In genomic region chr1:7912743-7913557, GRCh38 we compare ENCODE assay signal across 2 cellular contexts.
TF ChIP-seq lines count a peak whose summit lies in the region.

No MANE protein-coding gene starts in this region.

TF ChIP-seq in HEK293, 187 proteins besides CTCF, POLR2A, EP300 and RAD21:
- TF ChIP-seq ZNF341 (tag by site-specific recombination; IDR thresholded peaks at IDR 0.05; ENCODE audit: low read depth) = 0 out of 2 replicates have a peak, but pooled peaks have one; percentile 34
- TF ChIP-seq, protein P1, sequence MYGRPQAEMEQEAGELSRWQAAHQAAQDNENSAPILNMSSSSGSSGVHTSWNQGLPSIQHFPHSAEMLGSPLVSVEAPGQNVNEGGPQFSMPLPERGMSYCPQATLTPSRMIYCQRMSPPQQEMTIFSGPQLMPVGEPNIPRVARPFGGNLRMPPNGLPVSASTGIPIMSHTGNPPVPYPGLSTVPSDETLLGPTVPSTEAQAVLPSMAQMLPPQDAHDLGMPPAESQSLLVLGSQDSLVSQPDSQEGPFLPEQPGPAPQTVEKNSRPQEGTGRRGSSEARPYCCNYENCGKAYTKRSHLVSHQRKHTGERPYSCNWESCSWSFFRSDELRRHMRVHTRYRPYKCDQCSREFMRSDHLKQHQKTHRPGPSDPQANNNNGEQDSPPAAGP (tag by site-specific recombination; IDR thresholded peaks at IDR 0.05) = no peak

TF ChIP-seq in K562, 482 proteins besides CTCF, POLR2A, EP300 and RAD21 (continues in another document):
- TF ChIP-seq ZBTB2 (IDR thresholded peaks at IDR 0.05) = no peak
- no peak for TF ChIP-seq ZNF75A (CRISPR knock-in tag; IDR thresholded peaks at IDR 0.05)
- TF ChIP-seq TARDBP (IDR thresholded peaks at IDR 0.05) = no peak
- TF ChIP-seq, protein P2, sequence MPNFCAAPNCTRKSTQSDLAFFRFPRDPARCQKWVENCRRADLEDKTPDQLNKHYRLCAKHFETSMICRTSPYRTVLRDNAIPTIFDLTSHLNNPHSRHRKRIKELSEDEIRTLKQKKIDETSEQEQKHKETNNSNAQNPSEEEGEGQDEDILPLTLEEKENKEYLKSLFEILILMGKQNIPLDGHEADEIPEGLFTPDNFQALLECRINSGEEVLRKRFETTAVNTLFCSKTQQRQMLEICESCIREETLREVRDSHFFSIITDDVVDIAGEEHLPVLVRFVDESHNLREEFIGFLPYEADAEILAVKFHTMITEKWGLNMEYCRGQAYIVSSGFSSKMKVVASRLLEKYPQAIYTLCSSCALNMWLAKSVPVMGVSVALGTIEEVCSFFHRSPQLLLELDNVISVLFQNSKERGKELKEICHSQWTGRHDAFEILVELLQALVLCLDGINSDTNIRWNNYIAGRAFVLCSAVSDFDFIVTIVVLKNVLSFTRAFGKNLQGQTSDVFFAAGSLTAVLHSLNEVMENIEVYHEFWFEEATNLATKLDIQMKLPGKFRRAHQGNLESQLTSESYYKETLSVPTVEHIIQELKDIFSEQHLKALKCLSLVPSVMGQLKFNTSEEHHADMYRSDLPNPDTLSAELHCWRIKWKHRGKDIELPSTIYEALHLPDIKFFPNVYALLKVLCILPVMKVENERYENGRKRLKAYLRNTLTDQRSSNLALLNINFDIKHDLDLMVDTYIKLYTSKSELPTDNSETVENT (CRISPR knock-in tag; IDR thresholded peaks at IDR 0.05) = no peak
- TF ChIP-seq TRIM28 (IDR thresholded peaks at IDR 0.05) = no peak
- TF ChIP-seq, protein P3, sequence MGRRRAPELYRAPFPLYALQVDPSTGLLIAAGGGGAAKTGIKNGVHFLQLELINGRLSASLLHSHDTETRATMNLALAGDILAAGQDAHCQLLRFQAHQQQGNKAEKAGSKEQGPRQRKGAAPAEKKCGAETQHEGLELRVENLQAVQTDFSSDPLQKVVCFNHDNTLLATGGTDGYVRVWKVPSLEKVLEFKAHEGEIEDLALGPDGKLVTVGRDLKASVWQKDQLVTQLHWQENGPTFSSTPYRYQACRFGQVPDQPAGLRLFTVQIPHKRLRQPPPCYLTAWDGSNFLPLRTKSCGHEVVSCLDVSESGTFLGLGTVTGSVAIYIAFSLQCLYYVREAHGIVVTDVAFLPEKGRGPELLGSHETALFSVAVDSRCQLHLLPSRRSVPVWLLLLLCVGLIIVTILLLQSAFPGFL (CRISPR knock-in tag; IDR thresholded peaks at IDR 0.05) = no peak
- TF ChIP-seq, protein P4, sequence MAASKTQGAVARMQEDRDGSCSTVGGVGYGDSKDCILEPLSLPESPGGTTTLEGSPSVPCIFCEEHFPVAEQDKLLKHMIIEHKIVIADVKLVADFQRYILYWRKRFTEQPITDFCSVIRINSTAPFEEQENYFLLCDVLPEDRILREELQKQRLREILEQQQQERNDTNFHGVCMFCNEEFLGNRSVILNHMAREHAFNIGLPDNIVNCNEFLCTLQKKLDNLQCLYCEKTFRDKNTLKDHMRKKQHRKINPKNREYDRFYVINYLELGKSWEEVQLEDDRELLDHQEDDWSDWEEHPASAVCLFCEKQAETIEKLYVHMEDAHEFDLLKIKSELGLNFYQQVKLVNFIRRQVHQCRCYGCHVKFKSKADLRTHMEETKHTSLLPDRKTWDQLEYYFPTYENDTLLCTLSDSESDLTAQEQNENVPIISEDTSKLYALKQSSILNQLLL (CRISPR knock-in tag; IDR thresholded peaks at IDR 0.05; ENCODE audit: borderline replicate concordance) = no peak
- no peak for TF ChIP-seq NR2C2 (CRISPR knock-in tag; IDR thresholded peaks at IDR 0.05)
- TF ChIP-seq NR2C2 (tag; IDR thresholded peaks at IDR 0.05) = no peak
- TF ChIP-seq HDGF (IDR thresholded peaks at IDR 0.05) = no peak
- TF ChIP-seq, protein P5, sequence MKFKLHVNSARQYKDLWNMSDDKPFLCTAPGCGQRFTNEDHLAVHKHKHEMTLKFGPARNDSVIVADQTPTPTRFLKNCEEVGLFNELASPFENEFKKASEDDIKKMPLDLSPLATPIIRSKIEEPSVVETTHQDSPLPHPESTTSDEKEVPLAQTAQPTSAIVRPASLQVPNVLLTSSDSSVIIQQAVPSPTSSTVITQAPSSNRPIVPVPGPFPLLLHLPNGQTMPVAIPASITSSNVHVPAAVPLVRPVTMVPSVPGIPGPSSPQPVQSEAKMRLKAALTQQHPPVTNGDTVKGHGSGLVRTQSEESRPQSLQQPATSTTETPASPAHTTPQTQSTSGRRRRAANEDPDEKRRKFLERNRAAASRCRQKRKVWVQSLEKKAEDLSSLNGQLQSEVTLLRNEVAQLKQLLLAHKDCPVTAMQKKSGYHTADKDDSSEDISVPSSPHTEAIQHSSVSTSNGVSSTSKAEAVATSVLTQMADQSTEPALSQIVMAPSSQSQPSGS (CRISPR knock-in tag; IDR thresholded peaks at IDR 0.05) = no peak
- no peak for TF ChIP-seq WHSC1 (IDR thresholded peaks at IDR 0.05; ENCODE audit: low read length)
- no peak for TF ChIP-seq ADNP (tag; IDR thresholded peaks at IDR 0.05)
- TF ChIP-seq HDAC2 (IDR thresholded peaks at IDR 0.05) = 0 out of 2 replicates have a peak, but pooled peaks have one; percentile 15
- TF ChIP-seq, protein P6, sequence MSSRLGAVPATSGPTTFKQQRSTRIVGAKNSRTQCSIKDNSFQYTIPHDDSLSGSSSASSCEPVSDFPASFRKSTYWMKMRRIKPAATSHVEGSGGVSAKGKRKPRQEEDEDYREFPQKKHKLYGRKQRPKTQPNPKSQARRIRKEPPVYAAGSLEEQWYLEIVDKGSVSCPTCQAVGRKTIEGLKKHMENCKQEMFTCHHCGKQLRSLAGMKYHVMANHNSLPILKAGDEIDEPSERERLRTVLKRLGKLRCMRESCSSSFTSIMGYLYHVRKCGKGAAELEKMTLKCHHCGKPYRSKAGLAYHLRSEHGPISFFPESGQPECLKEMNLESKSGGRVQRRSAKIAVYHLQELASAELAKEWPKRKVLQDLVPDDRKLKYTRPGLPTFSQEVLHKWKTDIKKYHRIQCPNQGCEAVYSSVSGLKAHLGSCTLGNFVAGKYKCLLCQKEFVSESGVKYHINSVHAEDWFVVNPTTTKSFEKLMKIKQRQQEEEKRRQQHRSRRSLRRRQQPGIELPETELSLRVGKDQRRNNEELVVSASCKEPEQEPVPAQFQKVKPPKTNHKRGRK (tag; IDR thresholded peaks at IDR 0.05) = peak; percentile 91
- no peak for TF ChIP-seq SAFB2 (IDR thresholded peaks at IDR 0.05; ENCODE audit: borderline replicate concordance, low read depth, low read length, severe bottlenecking)
- no peak for TF ChIP-seq ZNF511 (CRISPR knock-in tag; IDR thresholded peaks at IDR 0.05)
- no peak for TF ChIP-seq PTRF (tag; IDR thresholded peaks at IDR 0.05)
- no peak for TF ChIP-seq EHMT2 (IDR thresholded peaks at IDR 0.05)
- TF ChIP-seq CREM (IDR thresholded peaks at IDR 0.05; ENCODE audit: low read depth) = no peak
- TF ChIP-seq, protein P7, sequence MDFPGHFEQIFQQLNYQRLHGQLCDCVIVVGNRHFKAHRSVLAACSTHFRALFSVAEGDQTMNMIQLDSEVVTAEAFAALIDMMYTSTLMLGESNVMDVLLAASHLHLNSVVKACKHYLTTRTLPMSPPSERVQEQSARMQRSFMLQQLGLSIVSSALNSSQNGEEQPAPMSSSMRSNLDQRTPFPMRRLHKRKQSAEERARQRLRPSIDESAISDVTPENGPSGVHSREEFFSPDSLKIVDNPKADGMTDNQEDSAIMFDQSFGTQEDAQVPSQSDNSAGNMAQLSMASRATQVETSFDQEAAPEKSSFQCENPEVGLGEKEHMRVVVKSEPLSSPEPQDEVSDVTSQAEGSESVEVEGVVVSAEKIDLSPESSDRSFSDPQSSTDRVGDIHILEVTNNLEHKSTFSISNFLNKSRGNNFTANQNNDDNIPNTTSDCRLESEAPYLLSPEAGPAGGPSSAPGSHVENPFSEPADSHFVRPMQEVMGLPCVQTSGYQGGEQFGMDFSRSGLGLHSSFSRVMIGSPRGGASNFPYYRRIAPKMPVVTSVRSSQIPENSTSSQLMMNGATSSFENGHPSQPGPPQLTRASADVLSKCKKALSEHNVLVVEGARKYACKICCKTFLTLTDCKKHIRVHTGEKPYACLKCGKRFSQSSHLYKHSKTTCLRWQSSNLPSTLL (IDR thresholded peaks at IDR 0.05) = no peak
- TF ChIP-seq ZNF232 (CRISPR knock-in tag; IDR thresholded peaks at IDR 0.05) = no peak
- TF ChIP-seq SAP30 (IDR thresholded peaks at IDR 0.05; ENCODE audit: borderline replicate concordance, insufficient read depth, low read depth, low read length, poor library complexity, severe bottlenecking) = no peak
- TF ChIP-seq ZNF609 (CRISPR knock-in tag; IDR thresholded peaks at IDR 0.05; ENCODE audit: borderline replicate concordance) = no peak
- TF ChIP-seq, protein P8, sequence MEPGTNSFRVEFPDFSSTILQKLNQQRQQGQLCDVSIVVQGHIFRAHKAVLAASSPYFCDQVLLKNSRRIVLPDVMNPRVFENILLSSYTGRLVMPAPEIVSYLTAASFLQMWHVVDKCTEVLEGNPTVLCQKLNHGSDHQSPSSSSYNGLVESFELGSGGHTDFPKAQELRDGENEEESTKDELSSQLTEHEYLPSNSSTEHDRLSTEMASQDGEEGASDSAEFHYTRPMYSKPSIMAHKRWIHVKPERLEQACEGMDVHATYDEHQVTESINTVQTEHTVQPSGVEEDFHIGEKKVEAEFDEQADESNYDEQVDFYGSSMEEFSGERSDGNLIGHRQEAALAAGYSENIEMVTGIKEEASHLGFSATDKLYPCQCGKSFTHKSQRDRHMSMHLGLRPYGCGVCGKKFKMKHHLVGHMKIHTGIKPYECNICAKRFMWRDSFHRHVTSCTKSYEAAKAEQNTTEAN (CRISPR knock-in tag; IDR thresholded peaks at IDR 0.05) = no peak
- TF ChIP-seq ZNF23 (CRISPR knock-in tag; IDR thresholded peaks at IDR 0.05) = no peak
- TF ChIP-seq FOXP1 (CRISPR knock-in tag; IDR thresholded peaks at IDR 0.05) = no peak
- TF ChIP-seq, protein P9, sequence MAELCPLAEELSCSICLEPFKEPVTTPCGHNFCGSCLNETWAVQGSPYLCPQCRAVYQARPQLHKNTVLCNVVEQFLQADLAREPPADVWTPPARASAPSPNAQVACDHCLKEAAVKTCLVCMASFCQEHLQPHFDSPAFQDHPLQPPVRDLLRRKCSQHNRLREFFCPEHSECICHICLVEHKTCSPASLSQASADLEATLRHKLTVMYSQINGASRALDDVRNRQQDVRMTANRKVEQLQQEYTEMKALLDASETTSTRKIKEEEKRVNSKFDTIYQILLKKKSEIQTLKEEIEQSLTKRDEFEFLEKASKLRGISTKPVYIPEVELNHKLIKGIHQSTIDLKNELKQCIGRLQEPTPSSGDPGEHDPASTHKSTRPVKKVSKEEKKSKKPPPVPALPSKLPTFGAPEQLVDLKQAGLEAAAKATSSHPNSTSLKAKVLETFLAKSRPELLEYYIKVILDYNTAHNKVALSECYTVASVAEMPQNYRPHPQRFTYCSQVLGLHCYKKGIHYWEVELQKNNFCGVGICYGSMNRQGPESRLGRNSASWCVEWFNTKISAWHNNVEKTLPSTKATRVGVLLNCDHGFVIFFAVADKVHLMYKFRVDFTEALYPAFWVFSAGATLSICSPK (IDR thresholded peaks at IDR 0.05; ENCODE audit: borderline replicate concordance) = no peak
- TF ChIP-seq, protein P10, sequence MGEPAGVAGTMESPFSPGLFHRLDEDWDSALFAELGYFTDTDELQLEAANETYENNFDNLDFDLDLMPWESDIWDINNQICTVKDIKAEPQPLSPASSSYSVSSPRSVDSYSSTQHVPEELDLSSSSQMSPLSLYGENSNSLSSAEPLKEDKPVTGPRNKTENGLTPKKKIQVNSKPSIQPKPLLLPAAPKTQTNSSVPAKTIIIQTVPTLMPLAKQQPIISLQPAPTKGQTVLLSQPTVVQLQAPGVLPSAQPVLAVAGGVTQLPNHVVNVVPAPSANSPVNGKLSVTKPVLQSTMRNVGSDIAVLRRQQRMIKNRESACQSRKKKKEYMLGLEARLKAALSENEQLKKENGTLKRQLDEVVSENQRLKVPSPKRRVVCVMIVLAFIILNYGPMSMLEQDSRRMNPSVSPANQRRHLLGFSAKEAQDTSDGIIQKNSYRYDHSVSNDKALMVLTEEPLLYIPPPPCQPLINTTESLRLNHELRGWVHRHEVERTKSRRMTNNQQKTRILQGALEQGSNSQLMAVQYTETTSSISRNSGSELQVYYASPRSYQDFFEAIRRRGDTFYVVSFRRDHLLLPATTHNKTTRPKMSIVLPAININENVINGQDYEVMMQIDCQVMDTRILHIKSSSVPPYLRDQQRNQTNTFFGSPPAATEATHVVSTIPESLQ (CRISPR knock-in tag; IDR thresholded peaks at IDR 0.05) = no peak
- TF ChIP-seq TAF9B (IDR thresholded peaks at IDR 0.05; ENCODE audit: partially characterized antibody) = no peak
- no peak for TF ChIP-seq ZNF785 (CRISPR knock-in tag; IDR thresholded peaks at IDR 0.05)
